In the genomic region with DNA sequence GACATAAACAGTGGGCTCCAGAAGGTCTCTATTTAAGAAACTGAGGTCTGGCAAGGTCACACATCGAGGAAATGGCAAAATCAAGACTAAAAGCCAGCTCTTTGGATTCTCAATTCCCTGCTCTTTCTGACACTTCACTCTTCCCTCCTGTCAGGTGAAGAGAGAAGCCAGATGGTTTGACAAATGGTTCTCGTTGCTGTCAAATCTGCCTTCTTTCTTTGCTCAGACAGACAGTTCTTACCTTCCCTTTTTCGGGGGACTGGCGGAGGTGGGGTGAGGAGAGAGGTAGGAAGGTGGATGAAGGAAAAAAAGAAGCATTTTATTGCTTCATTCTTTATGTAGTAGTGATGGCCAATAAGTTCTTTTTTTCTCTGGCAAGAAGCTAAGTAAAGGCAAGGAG, we compare ENCODE assay signal across 21 cellular contexts.
DNase-seq lines count a peak whose midpoint lies in the region; ATAC-seq and TF ChIP-seq lines count a peak whose summit lies in the region.
"Had no signal": no experiment of that assay in that cellular context is flagged by ENCODE, and none has a peak within 500 bp of the region (broad histone marks: within the 10 kb centered on the region; RNA-seq: fewer than 3 reads in every experiment).

No MANE protein-coding gene starts in this region.

- H3K4me2 ChIP-seq in GM23248 (ENCODE audit: unreplicated experiment) (no peak overlapping the region), trophoblast cell (ENCODE audit: low read length) (no peak overlapping the region)

- peaks cover 32% of the 10 kb centered on the region for H3F3A ChIP-seq in GM23248 (ENCODE audit: insufficient read depth)

- ATAC-seq in GM21825 (IDR thresholded peaks at IDR 0.05; ENCODE audit: unreplicated experiment) (no peak), GM18511 (IDR thresholded peaks at IDR 0.05; ENCODE audit: unreplicated experiment) (no peak)
- ATAC-seq: HepG2 had no signal

- H3K27me3 ChIP-seq in ACC112 (ENCODE audit: insufficient read depth, low read length) (no peaks in the 10 kb centered on the region), GM23248 (replicated peaks; ENCODE audit: insufficient read depth) (no peaks in the 10 kb centered on the region), trophoblast cell (ENCODE audit: insufficient read depth, low read length) (no peaks in the 10 kb centered on the region)
- H3K27me3 ChIP-seq: MG63 had no signal

- H3K23ac ChIP-seq in trophoblast cell (ENCODE audit: low read length) = no peak overlapping the region

- H2BK12ac ChIP-seq in trophoblast cell (ENCODE audit: low read length) = no peak overlapping the region

- H4K91ac ChIP-seq in trophoblast cell (ENCODE audit: low read depth, low read length) = no peak overlapping the region

- H3K36me3 ChIP-seq in ACC112 (ENCODE audit: insufficient read depth, low read length) (peaks cover 6% of the 10 kb centered on the region; the same call in 1 of the 2 replicates), GM23248 (ENCODE audit: low read depth) (no peaks in the 10 kb centered on the region), trophoblast cell (ENCODE audit: control insufficient read depth in 1 of 2, insufficient read depth in 2 of 2, low read length in 2 of 2) (no peaks in the 10 kb centered on the region)

- no peak overlapping the region for H3K18ac ChIP-seq in trophoblast cell (ENCODE audit: low read length)

- no peaks in the 10 kb centered on the region for H3K9me3 ChIP-seq in GM23248 (ENCODE audit: low read depth)
- H3K9me3 ChIP-seq in trophoblast cell (ENCODE audit: insufficient read depth, low read depth, low read length) = no peaks in the 10 kb centered on the region
- H3K9me3 ChIP-seq: Caco-2 had no signal

- TF ChIP-seq CTCF in coronary artery (IDR thresholded peaks at IDR 0.05) = no peak

- H2AFZ ChIP-seq in ACC112 (ENCODE audit: low read length, unreplicated experiment) (no peak overlapping the region), GM23248 (no peak overlapping the region), trophoblast cell (ENCODE audit: insufficient read depth, low read length, poor library complexity) (no peak overlapping the region)

- H2BK120ac ChIP-seq in trophoblast cell (ENCODE audit: insufficient read depth, low read length, poor library complexity) = no peak overlapping the region

- peaks cover 2% of the 10 kb centered on the region for H3K79me1 ChIP-seq in trophoblast cell (ENCODE audit: low read length)

- no peak overlapping the region for H3K4me3 ChIP-seq in ACC112 (ENCODE audit: low read depth, low read length)
- no peak overlapping the region for H3K4me3 ChIP-seq in GM23248
- no peak overlapping the region for H3K4me3 ChIP-seq in coronary artery
- H3K4me3 ChIP-seq in trophoblast cell (ENCODE audit: low read depth, low read length) = no peak overlapping the region
- H3K4me3 ChIP-seq: MG63 had no signal

- WGBS in GM23248 (ENCODE audit: low coverage in 1 of 2, low lambda C conversion rate in 2 of 2, missing lambda C conversion rate in 2 of 2), 2 experiments = 76 to 83% methylated on average over 4 of the region's 4 CpGs
- no CpG with 5 or more reads among the region's 4 CpGs for WGBS in trophoblast cell (ENCODE audit: extremely low coverage, insufficient coverage, insufficient read length)

- no peak overlapping the region for H3K4ac ChIP-seq in trophoblast cell (ENCODE audit: low read depth, low read length)

- H4K20me1 ChIP-seq in GM23248 (ENCODE audit: insufficient read depth) = no peaks in the 10 kb centered on the region

- DNase-seq in GM23248 (no peak), coronary artery (ENCODE audit: low spot score) (no peak), trophoblast cell (no peak), globus pallidus (ENCODE audit: low spot score) (no peak)
- no peak for DNase-seq in stimulated activated CD4-positive, alpha-beta T cell treated with anti-CD3 and anti-CD28 coated beads, Interleukin-4, amount 100 ng/mL, for 24 hours
- DNase-seq: activated CD4-positive, alpha-beta T cell treated with anti-CD3 and anti-CD28 coated beads for 4 hours; activated CD8-positive, alpha-beta memory T cell treated with anti-CD3 and anti-CD28 coated beads, Interleukin-2, amount 50 U/mL, for 4 hours; Caco-2; dermis blood vessel endothelial cell; erythroblast; head of caudate nucleus; MG63; NCI-H187 treated with DMSO at 0.1 percent for 48 hours; NCI-H526; nucleus accumbens; stimulated activated CD4-positive, alpha-beta T cell treated with anti-CD3 and anti-CD28 coated beads, Interleukin-4, amount 100 ng/mL, for 1 hour; T1000 had no signal

- H3K14ac ChIP-seq in trophoblast cell (ENCODE audit: low read length) = no peak overlapping the region

- H2AK5ac ChIP-seq in trophoblast cell (ENCODE audit: low read length) = no peak overlapping the region

- in situ Hi-C loops in GM23248 (cut with MboI) = no loop called here

- H3K4me1 ChIP-seq in ACC112 (ENCODE audit: control insufficient read depth, insufficient read depth, low read length, unreplicated experiment) (peaks cover 51% of the 10 kb centered on the region), GM23248 (ENCODE audit: insufficient read depth) (peaks cover 44% of the 10 kb centered on the region), trophoblast cell (ENCODE audit: control insufficient read depth in 1 of 2, insufficient read depth in 2 of 2, low read length in 2 of 2) (peaks cover 15 to 29% of the 10 kb centered on the region in 2 experiments)

- no peaks in the 10 kb centered on the region for H3K9me2 ChIP-seq in GM23248 (ENCODE audit: insufficient read depth)

- H3K79me2 ChIP-seq in ACC112 (ENCODE audit: control insufficient read depth, insufficient read depth, low read length, unreplicated experiment) (peaks cover 37% of the 10 kb centered on the region), GM23248 (ENCODE audit: insufficient read depth) (peaks cover 88% of the 10 kb centered on the region), trophoblast cell (ENCODE audit: control insufficient read depth, insufficient read depth, low read length, poor library complexity) (no peaks in the 10 kb centered on the region)

- H3K9ac ChIP-seq in GM23248 (no peak overlapping the region), trophoblast cell (ENCODE audit: low read length) (no peak overlapping the region)

- no peak overlapping the region for H4K12ac ChIP-seq in trophoblast cell (ENCODE audit: low read depth, low read length)

- peak overlapping the region; percentile 92 for H3K27ac ChIP-seq in ACC112 (ENCODE audit: low read depth, low read length)
- H3K27ac ChIP-seq in GM23248 = peak overlapping the region; percentile 79; the same call in 1 of the 2 replicates
- H3K27ac ChIP-seq in coronary artery = peak overlapping the region; percentile 80 to 83
- peak overlapping the region; percentile 0 for H3K27ac ChIP-seq in trophoblast cell (ENCODE audit: low read depth, low read length)

- no peak overlapping the region for H2BK5ac ChIP-seq in trophoblast cell (ENCODE audit: low read depth, low read length, poor library complexity)

- H4K8ac ChIP-seq in trophoblast cell (ENCODE audit: low read depth, low read length) = no peak overlapping the region

Comparison
In these comparisons a context has a peak if more than half of its experiments do, and no peak if none do; other contexts are left out.
1. H3K27ac ChIP-seq: peak in every context shown above with its lines; median percentile 92 in ACC112; 82 in coronary artery; 79 in GM23248; 0 in trophoblast cell.